ENCODE assay signal across 24 cellular contexts in genomic region chr5:92884464-92884863, GRCh38.
"Had no signal": no experiment of that assay in that cellular context is flagged by ENCODE, and none has a peak within 500 bp of the region (broad histone marks: within the 10 kb centered on the region; RNA-seq: fewer than 3 reads in every experiment).

No MANE protein-coding gene starts in this region.

- H3K36me3 ChIP-seq: breast epithelium, SJSA1 had no signal

- H3K27ac ChIP-seq: breast epithelium, SJSA1 had no signal

- H3K27me3 ChIP-seq: breast epithelium, SJSA1 had no signal

- H3K4me3 ChIP-seq: breast epithelium, SJSA1 had no signal

- DNase-seq: activated B cell treated with CpG ODN at 0.5 μM for 24 hours; activated CD4-positive, alpha-beta memory T cell treated with anti-CD3 and anti-CD28 coated beads for 36 hours; activated CD4-positive, alpha-beta T cell treated with anti-CD3 and anti-CD28 coated beads, Interleukin-2, amount 10 ng/mL, durations not matched to agents 7 days and 5 days; activated gamma-delta T cell treated with Interleukin-2 at 50 U/mL for 16 hours; activated naive CD4-positive, alpha-beta T cell treated with anti-CD3 and anti-CD28 coated beads, Interleukin-2, amount 10 ng/mL, durations not matched to agents 7 days and 5 days; activated naive CD8-positive, alpha-beta T cell treated with anti-CD3 and anti-CD28 coated beads for 36 hours; activated T-cell treated with anti-CD3 and anti-CD28 coated beads, Interleukin-2, amount 50 U/mL, for 72 hours; anterior cingulate cortex; caudate nucleus; KG1; NCI-H1048; NCI-H1930; NCI-H2171; NCI-H345; NCI-H510A; NCI-H526 treated with DMSO at 0.1 percent for 48 hours; NCI-H82; OCI-M1; SHP77; T-cell; T-helper 2 cell; T1000 had no signal

- ATAC-seq: activated T-cell treated with anti-CD3 and anti-CD28 coated beads, Interleukin-2, amount 50 U/mL, for 72 hours; T-cell had no signal

- H3K4me1 ChIP-seq: breast epithelium, SJSA1 had no signal

- H3K9me3 ChIP-seq: breast epithelium, SJSA1 had no signal
